ENCODE assay signal across 8 cellular contexts in genomic region chr19:47112166-47112663, GRCh38. TPM values are rescaled to one million over a fixed set of nuclear protein-coding genes. Genes with fewer than 3 reads are reported as not detected.
DNase-seq lines count a peak whose midpoint lies in the region; ATAC-seq and TF ChIP-seq lines count a peak whose summit lies in the region.

No MANE protein-coding gene starts in this region.

- H3K9me3 ChIP-seq in HUES48 (ENCODE audit: control insufficient read depth, insufficient read depth, low read length) (no peaks in the 10 kb centered on the region), PC-3 (ENCODE audit: low read length) (no peaks in the 10 kb centered on the region), esophagus muscularis mucosa (no peaks in the 10 kb centered on the region), muscle layer of duodenum (ENCODE audit: control insufficient read depth in 1 of 2, low read length in 2 of 2) (no peaks in the 10 kb centered on the region)

- H3K27me3 ChIP-seq in ACC112 (ENCODE audit: insufficient read depth, low read length) (no peaks in the 10 kb centered on the region), HUES48 (ENCODE audit: control insufficient read depth, insufficient read depth, low read length) (no peaks in the 10 kb centered on the region), PC-3 (ENCODE audit: low read length) (no peaks in the 10 kb centered on the region), esophagus muscularis mucosa (no peaks in the 10 kb centered on the region), muscle layer of duodenum (ENCODE audit: low read depth, low read length) (no peaks in the 10 kb centered on the region)

- H3K9ac ChIP-seq in HUES48 (ENCODE audit: low read depth, low read length) (peak overlapping the region; percentile 97), PC-3 (ENCODE audit: low read length) (peak overlapping the region; percentile 100)

- H2AFZ ChIP-seq in ACC112 (ENCODE audit: low read length, unreplicated experiment), result peak overlapping the region; percentile 60
- peak overlapping the region; percentile 55 for H2AFZ ChIP-seq in PC-3 (ENCODE audit: low read length)

- no peaks in the 10 kb centered on the region for H3K27me3 Mint-ChIP-seq in activated T-cell treated with anti-CD3 and anti-CD28 coated beads, Interleukin-2, amount 50 U/mL, for 4 hours (ENCODE audit: low read depth)

- H3K4me2 ChIP-seq in PC-3 (ENCODE audit: low read length), result peak overlapping the region; percentile 85

- H3K36me3 ChIP-seq in ACC112 (ENCODE audit: insufficient read depth, low read length) (peaks cover 7% of the 10 kb centered on the region; the same call in 1 of the 2 replicates), HUES48 (ENCODE audit: control insufficient read depth, insufficient read depth, low read length) (peaks cover 12% of the 10 kb centered on the region), PC-3 (ENCODE audit: low read depth, low read length) (no peaks in the 10 kb centered on the region), esophagus muscularis mucosa (no peaks in the 10 kb centered on the region), muscle layer of duodenum (ENCODE audit: control insufficient read depth in 1 of 2, insufficient read depth in 2 of 2, low read length in 2 of 2) (peaks cover 0 to 27% of the 10 kb centered on the region in 2 donors)

- H3K9me2 ChIP-seq in PC-3 (replicated peaks; ENCODE audit: low read length), result no peaks in the 10 kb centered on the region

- H3K36me3 Mint-ChIP-seq in activated T-cell treated with anti-CD3 and anti-CD28 coated beads, Interleukin-2, amount 50 U/mL, for 4 hours (ENCODE audit: insufficient read depth), result peaks cover 18% of the 10 kb centered on the region

- no peaks in the 10 kb centered on the region for H3K9me3 Mint-ChIP-seq in activated T-cell treated with anti-CD3 and anti-CD28 coated beads, Interleukin-2, amount 50 U/mL, for 4 hours

- DNase-seq in PC-3 (peak; percentile 68), esophagus muscularis mucosa (ENCODE audit: extremely low spot score) (peak; percentile 98)
- DNase-seq in activated T-cell treated with anti-CD3 and anti-CD28 coated beads, Interleukin-2, amount 50 U/mL, for 4 hours, result peak; percentile 89
- peak; percentile 65 for DNase-seq in stimulated activated CD8-positive, alpha-beta memory T cell treated with anti-CD3 and anti-CD28 coated beads, Interleukin-7, amount 100 ng/mL, for 24 hours (ENCODE audit: low read depth)

- peak overlapping the region; percentile 92 for H3K4me3 ChIP-seq in ACC112 (ENCODE audit: low read depth, low read length)
- peak overlapping the region; percentile 85 for H3K4me3 ChIP-seq in HUES48 (ENCODE audit: low read depth, low read length)
- peak overlapping the region; percentile 93 for H3K4me3 ChIP-seq in PC-3 (ENCODE audit: low read length)
- peak overlapping the region; percentile 94 to 98 (median 96) for H3K4me3 ChIP-seq in esophagus muscularis mucosa
- peak overlapping the region; percentile 94 to 96 for H3K4me3 ChIP-seq in muscle layer of duodenum (ENCODE audit: low read depth in 1 of 2, low read length in 2 of 2)

- intact Hi-C loops in PC-3 (cut with micrococcal nuclease), result loop anchor here (5.0 kb wide), 1 partner anchor 35 kb away; no protein-coding TSS in a partner anchor
- intact Hi-C loops in esophagus muscularis mucosa (cut with DNase I), result no loop called here

- TF ChIP-seq EP300 in esophagus muscularis mucosa (IDR thresholded peaks at IDR 0.05), result no peak

- BruUV-seq in PC-3 (replicated peaks; lab: Mats Ljungman, UMichigan), result no TSS peak

- no CpG with 5 or more reads among the region's 54 CpGs for whole genome bisulfite sequencing in esophagus muscularis mucosa

- peak overlapping the region; percentile 99 for H3K27ac ChIP-seq in ACC112 (ENCODE audit: low read depth, low read length)
- peak overlapping the region; percentile 100 for H3K27ac ChIP-seq in HUES48 (ENCODE audit: low read depth, low read length)
- peak overlapping the region; percentile 99 for H3K27ac ChIP-seq in PC-3 (ENCODE audit: low read length)
- H3K27ac ChIP-seq in esophagus muscularis mucosa (replicated peaks in 1 of 4), result peak overlapping the region; percentile 100
- H3K27ac ChIP-seq in muscle layer of duodenum (ENCODE audit: low read length), result peak overlapping the region; percentile 100

- H3K4me1 Mint-ChIP-seq in activated T-cell treated with anti-CD3 and anti-CD28 coated beads, Interleukin-2, amount 50 U/mL, for 4 hours (ENCODE audit: low read depth), result peaks cover 40% of the 10 kb centered on the region

- H3K4me1 ChIP-seq in ACC112 (ENCODE audit: control insufficient read depth, insufficient read depth, low read length, unreplicated experiment), result peaks cover 27% of the 10 kb centered on the region
- peaks cover 33% of the 10 kb centered on the region for H3K4me1 ChIP-seq in HUES48 (ENCODE audit: control insufficient read depth, insufficient read depth, low read length)
- H3K4me1 ChIP-seq in PC-3 (ENCODE audit: insufficient read depth, low read length), result peaks cover 32% of the 10 kb centered on the region
- H3K4me1 ChIP-seq in esophagus muscularis mucosa, result peaks cover 24 to 47% (median 42%) of the 10 kb centered on the region in 4 donors
- H3K4me1 ChIP-seq in muscle layer of duodenum (ENCODE audit: control insufficient read depth in 1 of 2, insufficient read depth in 2 of 2, low read length in 2 of 2), result peaks cover 22 to 29% of the 10 kb centered on the region in 2 donors

- POLR2A ChIA-PET in PC-3 (lab: Charles Lee; ENCODE audit: unreplicated experiment), result no interaction called here

- CTCF ChIA-PET in PC-3 (lab: Charles Lee), result no interaction called here

- no peak for TF ChIP-seq CTCF in PC-3 (conservative IDR thresholded peaks at IDR 0.05; ENCODE audit: low read depth, low read length)
- no peak for TF ChIP-seq CTCF in esophagus muscularis mucosa (IDR thresholded peaks at IDR 0.05)

- no peaks in the 10 kb centered on the region for H4K20me1 ChIP-seq in PC-3 (ENCODE audit: low read length)

- H3F3A ChIP-seq in PC-3 (ENCODE audit: low read length, unreplicated experiment), result peaks cover 10% of the 10 kb centered on the region

- TF ChIP-seq POLR2A in esophagus muscularis mucosa (IDR thresholded peaks at IDR 0.05; ENCODE audit: low read depth), result peak; percentile 39

- ATAC-seq in GM18907 (IDR thresholded peaks at IDR 0.05; ENCODE audit: unreplicated experiment) (peak; percentile 33), PC-3 (peak; percentile 6)
- ATAC-seq in activated T-cell treated with anti-CD3 and anti-CD28 coated beads, Interleukin-2, amount 50 U/mL, for 4 hours, result peak; percentile 19 to 20

- peak overlapping the region; percentile 95 for H3K4me3 Mint-ChIP-seq in activated T-cell treated with anti-CD3 and anti-CD28 coated beads, Interleukin-2, amount 50 U/mL, for 4 hours

- H3K79me2 ChIP-seq in ACC112 (ENCODE audit: control insufficient read depth, insufficient read depth, low read length, unreplicated experiment) (peaks cover 51% of the 10 kb centered on the region), PC-3 (ENCODE audit: low read length) (peaks cover 48% of the 10 kb centered on the region)

RNA-seq across cellular contexts. Expression of gene ZC3H4, which starts 1.4 kb away (rescaled TPM):
- 13.4 and 20.0 TPM in 2 replicates for total RNA-seq in PC-3 (2014; rRNA removed)
- 10 to 100 TPM; 77.7 to 91.6 (median 90.4) TPM for total RNA-seq in activated T-cell treated with anti-CD3 and anti-CD28 coated beads, Interleukin-2, amount 50 U/mL, for 4 hours
- 10 to 100 TPM; 26.2 to 34.7 (median 30.2) TPM for total RNA-seq in esophagus muscularis mucosa

RNA-seq across cellular contexts. Expression of gene SAE1, which starts 18.4 kb away (rescaled TPM):
- 99.7 and 134 TPM in 2 replicates for total RNA-seq in PC-3 (2014; rRNA removed)
- total RNA-seq in activated T-cell treated with anti-CD3 and anti-CD28 coated beads, Interleukin-2, amount 50 U/mL, for 4 hours, result 100 to 1,000 TPM in 1 of 3 donors, 10 to 100 TPM in 2; 90.0 to 112 (median 99.3) TPM
- 100 to 1,000 TPM; 130 to 143 (median 136) TPM for total RNA-seq in esophagus muscularis mucosa

Comparison
In these comparisons a context has a peak if more than half of its experiments do, and no peak if none do; other contexts are left out.
1. Peak in every context shown above with its lines: DNase-seq, ATAC-seq, H3K4me3 ChIP-seq and H3K27ac ChIP-seq.